16 cellular contexts compared by ENCODE assay signal in the genomic region with DNA sequence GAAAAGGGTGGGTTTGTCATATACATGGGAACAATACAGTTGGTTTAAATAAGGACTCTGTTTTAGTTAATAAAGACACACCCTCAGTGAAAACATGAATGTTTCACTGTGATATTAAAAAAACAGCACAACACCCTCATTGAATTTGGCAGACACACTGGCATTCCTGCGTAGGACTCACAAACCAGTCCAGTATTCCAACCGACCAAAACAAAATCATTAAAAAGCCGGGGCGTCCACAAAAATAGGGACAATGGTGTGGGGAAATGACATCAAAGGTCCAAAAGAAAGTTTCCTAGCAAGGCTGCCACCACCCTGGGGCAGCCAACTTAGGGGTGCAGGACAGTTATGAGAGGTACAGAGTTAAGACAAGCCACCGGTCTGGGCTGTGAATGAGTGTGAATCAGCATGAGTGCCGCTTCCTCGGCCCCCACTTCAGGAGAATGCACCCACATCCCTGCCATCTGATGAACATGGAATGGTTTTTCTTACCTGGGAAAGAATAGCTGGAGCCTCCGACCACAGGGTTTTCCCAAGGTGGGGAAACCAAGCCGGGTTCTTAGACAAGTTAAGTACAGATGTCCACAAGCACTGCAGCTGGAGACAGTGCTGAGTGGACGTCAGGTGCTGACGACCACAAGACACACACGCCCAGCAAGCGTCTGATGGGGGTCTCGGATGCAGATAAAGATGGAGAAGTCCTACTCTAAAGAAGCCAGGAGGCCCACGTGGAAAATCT.
DNase-seq lines count a peak whose midpoint lies in the region; ATAC-seq, FAIRE-seq and TF ChIP-seq lines count a peak whose summit lies in the region.
"Had no signal": no experiment of that assay in that cellular context is flagged by ENCODE, and none has a peak within 500 bp of the region (broad histone marks: within the 10 kb centered on the region; RNA-seq: fewer than 3 reads in every experiment).

No MANE protein-coding gene starts in this region.

- H3K4me2 ChIP-seq in GM12878 (ENCODE audit: control insufficient read depth, insufficient read depth): no peak overlapping the region

- SMC1A ChIA-PET in GM12878 (lab: Charles Lee; ENCODE audit: uncharacterized antibody, unreplicated experiment): interaction anchor here (0.6 kb wide), 1 partner anchor 199 kb away, joined by 3 read pairs; no protein-coding TSS in a partner anchor

- TF ChIP-seq CTCF in CD14-positive monocyte (IDR thresholded peaks at IDR 0.05) (no peak), GM12878 (IDR thresholded peaks at IDR 0.05 in 2 of 3, conservative IDR thresholded peaks at IDR 0.05 in 1 of 3; ENCODE audit: control insufficient read depth in 2 of 3, extremely low read depth in 1 of 3, insufficient read depth in 1 of 3, low read depth in 3 of 3, low read length in 3 of 3) (no peak), gastrocnemius medialis (IDR thresholded peaks at IDR 0.05 in 4 of 5, conservative IDR thresholded peaks at IDR 0.05 in 1 of 5) (no peak)

- no peaks in the 10 kb centered on the region for H3K27me3 ChIP-seq in GM12878 (replicated peaks in 1 of 2; ENCODE audit: control insufficient read depth in 2 of 2, insufficient read depth in 2 of 2, low read length in 1 of 2)
- no peaks in the 10 kb centered on the region for H3K27me3 ChIP-seq in layer of hippocampus (ENCODE audit: control insufficient read depth, insufficient read depth, low read length)
- no peaks in the 10 kb centered on the region for H3K27me3 ChIP-seq in gastrocnemius medialis

- H3K4me1 Mint-ChIP-seq in CD14-positive monocyte: peaks cover 11% of the 10 kb centered on the region

- H3K79me2 ChIP-seq in GM12878 (ENCODE audit: control insufficient read depth, insufficient read depth, low read length): no peaks in the 10 kb centered on the region

- peak overlapping the region; percentile 80 to 96 (median 93) for H3K27ac Mint-ChIP-seq in CD14-positive monocyte
- H3K27ac Mint-ChIP-seq: activated CD4-positive, alpha-beta memory T cell treated with anti-CD3 and anti-CD28 coated beads, Interleukin-2, amount 10 ng/mL, durations not matched to agents 7 days and 5 days; activated naive CD8-positive, alpha-beta T cell; nephron had no signal

- H3K9ac ChIP-seq in GM12878 (ENCODE audit: control insufficient read depth, insufficient read depth, low read length): no peak overlapping the region

- peaks cover 51 to 80% of the 10 kb centered on the region in 2 donors for H3K36me3 Mint-ChIP-seq in CD14-positive monocyte

- TF ChIP-seq RAD21 in GM12878 (IDR thresholded peaks at IDR 0.05; ENCODE audit: insufficient read depth, low read depth, low read length): no peak

- CTCF ChIA-PET in GM12878 (lab: Yijun Ruan, JAX): no interaction called here

- H3K27ac ChIP-seq in GM12878 (ENCODE audit: control insufficient read depth, insufficient read depth): peak overlapping the region; percentile 31; the same call in 1 of the 2 replicates
- H3K27ac ChIP-seq in layer of hippocampus (ENCODE audit: low read depth, low read length): peak overlapping the region; percentile 62
- H3K27ac ChIP-seq in gastrocnemius medialis: peak overlapping the region; percentile 62 to 86 (median 74)

- BruUV-seq in GM12878 (replicated peaks; lab: Mats Ljungman, UMichigan): no TSS peak

- peaks cover 0 to 4% (median 1%) of the 10 kb centered on the region in 3 donors for H3K27me3 Mint-ChIP-seq in CD14-positive monocyte (ENCODE audit: low read depth in 3 of 3)
- H3K27me3 Mint-ChIP-seq: activated CD4-positive, alpha-beta memory T cell treated with anti-CD3 and anti-CD28 coated beads, Interleukin-2, amount 10 ng/mL, durations not matched to agents 7 days and 5 days; activated naive CD8-positive, alpha-beta T cell; effector memory CD8-positive, alpha-beta T cell had no signal

- 87% methylated on average over 15 of the region's 15 CpGs for WGBS in GM12878 (ENCODE audit: insufficient coverage, insufficient replicate concordance, low lambda C conversion rate, missing lambda C conversion rate)

- TF ChIP-seq POLR2A in GM12878 (IDR thresholded peaks at IDR 0.05; ENCODE audit: low read depth, low read length): no peak
- no peak for TF ChIP-seq POLR2A in gastrocnemius medialis (IDR thresholded peaks at IDR 0.05)

- H3K4me1 ChIP-seq in GM12878 (ENCODE audit: control insufficient read depth, insufficient read depth, low read length) (peaks cover 14% of the 10 kb centered on the region), gastrocnemius medialis (peaks cover 14 to 28% of the 10 kb centered on the region in 2 donors)

- H3K4me3 Mint-ChIP-seq in CD14-positive monocyte: no peak overlapping the region
- H3K4me3 Mint-ChIP-seq: activated CD4-positive, alpha-beta memory T cell treated with anti-CD3 and anti-CD28 coated beads, Interleukin-2, amount 10 ng/mL, durations not matched to agents 7 days and 5 days; activated naive CD8-positive, alpha-beta T cell; effector memory CD8-positive, alpha-beta T cell; nephron; T-helper 1 cell treated with Interleukin-12 subunit alpha and Interleukin-12 subunit beta and Interleukin-4 antibody, amounts not matched to agents 30 μg/mL and 1 μg/mL, for 36 hours had no signal

- POLR2A ChIA-PET in GM12878 (lab: Charles Lee): no interaction called here

- peaks cover 15 to 20% of the 10 kb centered on the region in 2 experiments for H3K36me3 ChIP-seq in GM12878 (ENCODE audit: control insufficient read depth in 2 of 2, insufficient read depth in 2 of 2, low read length in 1 of 2)
- peaks cover 0 to 43% of the 10 kb centered on the region in 2 donors for H3K36me3 ChIP-seq in gastrocnemius medialis

- FAIRE-seq in GM12878 (lab: Jason Lieb, UNC): no peak

- ATAC-seq in GM12878: no peak
- peak in 1 of 2 donors; percentile 13 for ATAC-seq in gastrocnemius medialis
- no peak for ATAC-seq in GM18511 (IDR thresholded peaks at IDR 0.05; ENCODE audit: unreplicated experiment)
- no peak for ATAC-seq in HG03442 (IDR thresholded peaks at IDR 0.05; ENCODE audit: unreplicated experiment)
- ATAC-seq: effector memory CD8-positive, alpha-beta T cell had no signal

- H3K4me3 ChIP-seq in GM12878 (no peak overlapping the region), gastrocnemius medialis (no peak overlapping the region)

- H4K20me1 ChIP-seq in GM12878 (ENCODE audit: control insufficient read depth, insufficient read depth): no peaks in the 10 kb centered on the region

- intact Hi-C loops in CD14-positive monocyte (cut with micrococcal nuclease): no loop called here
- intact Hi-C loops in GM12878 (cut with micrococcal nuclease; ENCODE audit: unreplicated experiment): no loop called here
- intact Hi-C loops in gastrocnemius medialis (cut with DNase I; ENCODE audit: low total_unique reads): no loop called here

- peak; percentile 20 for DNase-seq in CD14-positive monocyte (ENCODE audit: low spot score)
- no peak for DNase-seq in GM12878 (ENCODE audit: low read depth, low spot score)
- no peak for DNase-seq in gastrocnemius medialis
- no peak for DNase-seq in NOMO-1 treated with dmso at 0.1 percent for 144 hours (lab: John Stamatoyannopoulos, UW; ENCODE audit: unreplicated experiment)
- no peak for DNase-seq in COLO668 (lab: John Stamatoyannopoulos, UW; ENCODE audit: unreplicated experiment)
- DNase-seq: activated CD4-positive, alpha-beta memory T cell treated with anti-CD3 and anti-CD28 coated beads, Interleukin-2, amount 10 ng/mL, durations not matched to agents 7 days and 5 days; AML-193; effector memory CD8-positive, alpha-beta T cell; NCI-H187; stimulated activated CD4-positive, alpha-beta T cell treated with anti-CD3 and anti-CD28 coated beads, Interleukin-4, amount 100 ng/mL, for 4 hours had no signal

- RAD21 ChIA-PET in GM12878 (lab: Charles Lee; ENCODE audit: unreplicated experiment): interaction anchor here (2.1 kb wide), 1 partner anchor 150 kb away, joined by 6 read pairs; no protein-coding TSS in a partner anchor

- peaks cover 0 to 12% (median 0%) of the 10 kb centered on the region in 7 donors for H3K9me3 Mint-ChIP-seq in CD14-positive monocyte
- H3K9me3 Mint-ChIP-seq: activated CD4-positive, alpha-beta memory T cell treated with anti-CD3 and anti-CD28 coated beads, Interleukin-2, amount 10 ng/mL, durations not matched to agents 7 days and 5 days; effector memory CD8-positive, alpha-beta T cell; nephron; T-helper 1 cell treated with Interleukin-12 subunit alpha and Interleukin-12 subunit beta and Interleukin-4 antibody, amounts not matched to agents 30 μg/mL and 1 μg/mL, for 36 hours had no signal

- H3K9me3 ChIP-seq in GM12878 (replicated peaks; ENCODE audit: control insufficient read depth, insufficient read depth, low read length) (no peaks in the 10 kb centered on the region), gastrocnemius medialis (no peaks in the 10 kb centered on the region)

- TF ChIP-seq EP300 in GM12878 (IDR thresholded peaks at IDR 0.05; ENCODE audit: borderline replicate concordance in 1 of 2, control insufficient read depth in 1 of 2, low read depth in 2 of 2, low read length in 2 of 2): no peak

- H2AFZ ChIP-seq in GM12878 (ENCODE audit: control insufficient read depth, low read depth, low read length): no peak overlapping the region

- in situ Hi-C loops in GM12878 (cut with MboI): loop anchor here (25.0 kb wide), 1 partner anchor 761 kb away; a partner anchor contains a TSS
- in situ Hi-C loops in gastrocnemius medialis (cut with MboI; ENCODE audit: low sequenced_read_pairs in 4 of 4): no loop called here

TF ChIP-seq in GM12878, 131 proteins besides CTCF, POLR2A, EP300 and RAD21 (continues in another document):
- no peak for TF ChIP-seq SP1 (IDR thresholded peaks at IDR 0.05; ENCODE audit: low read depth, low read length)
